ENCODE assay signal across 18 cellular contexts in genomic region chr14:51473351-51473750, GRCh38.
DNase-seq lines count a peak whose midpoint lies in the region; ATAC-seq and TF ChIP-seq lines count a peak whose summit lies in the region.
"Had no signal": no experiment of that assay in that cellular context is flagged by ENCODE, and none has a peak within 500 bp of the region (broad histone marks: within the 10 kb centered on the region; RNA-seq: fewer than 3 reads in every experiment).

No MANE protein-coding gene starts in this region.

- H3K4me1 ChIP-seq in smooth muscle cell (ENCODE audit: low read depth) = peaks cover 8% of the 10 kb centered on the region
- H3K4me1 ChIP-seq: A549 had no signal

- 99% methylated on average over 4 of the region's 4 CpGs for WGBS in smooth muscle cell (ENCODE audit: low lambda C conversion rate)

- H3K27ac Mint-ChIP-seq in HFFc6 = peak overlapping the region; percentile 84
- H3K27ac Mint-ChIP-seq: CD4-positive, alpha-beta memory T cell; GM23338 had no signal

- no peak overlapping the region for H3K9ac ChIP-seq in smooth muscle cell (ENCODE audit: low read depth)

- no peaks in the 10 kb centered on the region for H3K9me3 Mint-ChIP-seq in HFFc6

- H3K27me3 ChIP-seq in smooth muscle cell (ENCODE audit: low read depth) = no peaks in the 10 kb centered on the region

- peak overlapping the region; percentile 6 for H3K4me3 Mint-ChIP-seq in HFFc6
- H3K4me3 Mint-ChIP-seq: CD4-positive, alpha-beta memory T cell; GM23338 had no signal

- H3K27me3 Mint-ChIP-seq in HFFc6 (ENCODE audit: insufficient read depth) = no peaks in the 10 kb centered on the region

- TF ChIP-seq CTCF in HFFc6 (IDR thresholded peaks at IDR 0.05) (no peak), VCaP (conservative IDR thresholded peaks at IDR 0.05) (no peak), smooth muscle cell (IDR thresholded peaks at IDR 0.05; ENCODE audit: borderline replicate concordance, insufficient read depth, poor library complexity, severe bottlenecking) (no peak), coronary artery (IDR thresholded peaks at IDR 0.05) (no peak)

- DNase-seq in HFFc6 (no peak), smooth muscle cell (lab: John Stamatoyannopoulos, UW; ENCODE audit: unreplicated experiment) (no peak), glomerular visceral epithelial cell (ENCODE audit: extremely low spot score) (no peak), coronary artery (ENCODE audit: low spot score) (no peak)
- DNase-seq: CD4-positive, alpha-beta memory T cell; GF-D8; KBM-7; MV-4-11; NCI-H187; NCI-H2227 treated with DMSO at 0.1 percent for 48 hours; NCI-H510A treated with DMSO at 0.1 percent for 48 hours; RPMI8226; SIG-M5 had no signal

- H3K27ac ChIP-seq in VCaP (peak overlapping the region; percentile 68), smooth muscle cell (ENCODE audit: low read depth) (peak overlapping the region; percentile 59), coronary artery (no peak overlapping the region)
- H3K27ac ChIP-seq: A549 had no signal

- no peaks in the 10 kb centered on the region for H3K36me3 ChIP-seq in smooth muscle cell (ENCODE audit: low read depth)

- H3K79me2 ChIP-seq in smooth muscle cell (ENCODE audit: low read depth) = no peaks in the 10 kb centered on the region

- no peaks in the 10 kb centered on the region for H3K36me3 Mint-ChIP-seq in HFFc6 (ENCODE audit: low read depth)
- H3K36me3 Mint-ChIP-seq: CD4-positive, alpha-beta memory T cell had no signal

- H3K4me1 Mint-ChIP-seq in HFFc6 (ENCODE audit: low read depth) = peaks cover 42% of the 10 kb centered on the region
- H3K4me1 Mint-ChIP-seq: CD4-positive, alpha-beta memory T cell had no signal

- H3K4me3 ChIP-seq in smooth muscle cell (no peak overlapping the region), coronary artery (no peak overlapping the region)
- H3K4me3 ChIP-seq: A549, GM23338 had no signal

- ATAC-seq in esophagus mucosa = peak; percentile 80
- no peak for ATAC-seq in HG03342 (IDR thresholded peaks at IDR 0.05; ENCODE audit: unreplicated experiment)
- ATAC-seq: A549 had no signal

- H3K9me3 ChIP-seq in smooth muscle cell (replicated peaks; ENCODE audit: low read depth) = no peaks in the 10 kb centered on the region
- H3K9me3 ChIP-seq: A549 had no signal

- no peaks in the 10 kb centered on the region for H3F3A ChIP-seq in smooth muscle cell (ENCODE audit: low read depth)

- peak overlapping the region; percentile 10 for H3K4me2 ChIP-seq in smooth muscle cell
- H3K4me2 ChIP-seq: A549 had no signal

- no peaks in the 10 kb centered on the region for H4K20me1 ChIP-seq in smooth muscle cell (ENCODE audit: low read depth)

- H2AFZ ChIP-seq in smooth muscle cell (ENCODE audit: low read depth) = peak overlapping the region; percentile 56
- H2AFZ ChIP-seq: GM23338 had no signal

Comparison
In these comparisons a context has a peak if more than half of its experiments do, and no peak if none do; other contexts are left out.
1. H3K27ac ChIP-seq: peak in VCaP (single experiment) and smooth muscle cell (single experiment); none in coronary artery (0 of 2).